ENCODE assay signal across 8 cellular contexts in the genomic region with DNA sequence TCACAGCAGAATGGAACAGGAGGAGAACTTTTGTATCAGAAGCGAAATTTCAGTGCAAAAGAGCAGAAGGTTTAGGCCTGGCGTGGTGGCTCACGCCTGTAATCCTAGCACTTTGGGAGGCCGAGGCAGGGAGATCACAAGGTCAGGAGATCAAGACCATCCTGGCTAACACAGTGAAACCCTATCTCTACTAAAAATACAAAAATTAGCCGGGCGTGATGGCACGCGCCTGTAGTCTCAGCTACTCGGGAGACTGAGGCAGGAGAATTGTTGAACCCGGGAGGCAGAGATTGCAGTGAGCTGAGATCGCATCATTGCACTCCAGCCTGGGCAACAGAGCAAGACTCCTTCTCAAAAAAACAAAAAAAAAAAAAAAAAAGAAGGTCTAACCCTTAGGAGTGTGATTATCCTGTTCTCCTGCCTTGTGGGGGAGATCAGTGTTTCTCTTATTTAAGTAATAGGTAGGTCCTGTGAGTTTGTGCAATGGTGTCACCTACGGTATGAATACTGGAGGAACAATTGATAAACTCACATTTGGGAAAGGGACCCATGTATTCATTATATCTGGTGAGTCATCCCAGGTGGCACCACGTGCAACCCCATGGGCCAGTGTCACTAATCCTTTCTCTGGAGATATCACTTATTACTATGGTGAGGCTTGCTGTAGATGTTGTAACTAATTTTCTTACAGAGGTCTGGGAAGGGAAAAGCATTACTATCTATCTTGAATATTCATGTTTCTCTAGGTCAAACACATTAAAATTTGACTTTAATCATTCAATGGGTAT. TPM values are rescaled to one million over a fixed set of nuclear protein-coding genes. Genes with fewer than 3 reads are reported as not detected.
DNase-seq lines count a peak whose midpoint lies in the region; ATAC-seq, FAIRE-seq and TF ChIP-seq lines count a peak whose summit lies in the region.
"Not testable (repeated sequence)": the region's sequence is repeated elsewhere in the genome, so short reads cannot be mapped to it uniquely, and the experiment has no call there.

No MANE protein-coding gene starts in this region.

- H3K9ac ChIP-seq in GM12878 (ENCODE audit: control insufficient read depth, insufficient read depth, low read length), result not testable (repeated sequence)

- not testable (repeated sequence) for FAIRE-seq in GM12878 (lab: Jason Lieb, UNC)

- peak overlapping the region; percentile 82 to 90 (median 88) for H3K4me3 Mint-ChIP-seq in CD4-positive, CD25-positive, alpha-beta regulatory T cell
- peak overlapping the region; percentile 84 for H3K4me3 Mint-ChIP-seq in activated CD4-positive, alpha-beta T cell treated with anti-CD3 and anti-CD28 coated beads for 36 hours
- peak overlapping the region; percentile 73 for H3K4me3 Mint-ChIP-seq in activated CD8-positive, alpha-beta memory T cell treated with anti-CD3 and anti-CD28 coated beads, Interleukin-2, amount 10 ng/mL, durations not matched to agents 7 days and 5 days
- H3K4me3 Mint-ChIP-seq in activated naive CD4-positive, alpha-beta T cell treated with anti-CD3 and anti-CD28 coated beads for 36 hours, result peak overlapping the region; percentile 67
- peak overlapping the region; percentile 73 to 87 (median 80) for H3K4me3 Mint-ChIP-seq in naive thymus-derived CD8-positive, alpha-beta T cell
- H3K4me3 Mint-ChIP-seq in stimulated activated memory B cell treated with anti-CD40 and anti-IgM and Interleukin-4, amounts not matched to agents 10 μg/mL and 1 μg/mL and 100 μg/mL, for 72 hours, result not testable (repeated sequence)

- SMC1A ChIA-PET in GM12878 (lab: Charles Lee; ENCODE audit: uncharacterized antibody, unreplicated experiment), result interaction anchor here (1.8 to 7.8 kb wide), 2 partner anchors 10 to 34 kb away, joined by 5 to 103 read pairs; no protein-coding TSS in a partner anchor

- ATAC-seq in CD4-positive, CD25-positive, alpha-beta regulatory T cell (ENCODE audit: low read depth in 2 of 2), result peak in 1 of 2 donors; percentile 22
- peak; percentile 9 for ATAC-seq in activated CD4-positive, alpha-beta T cell treated with anti-CD3 and anti-CD28 coated beads for 36 hours
- peak; percentile 12 for ATAC-seq in activated CD8-positive, alpha-beta memory T cell treated with anti-CD3 and anti-CD28 coated beads, Interleukin-2, amount 10 ng/mL, durations not matched to agents 7 days and 5 days
- peak; percentile 12; the same call in 1 of the 3 replicates for ATAC-seq in GM12878
- not testable (repeated sequence) for ATAC-seq in naive thymus-derived CD8-positive, alpha-beta T cell; stimulated activated memory B cell treated with anti-CD40 and anti-IgM and Interleukin-4, amounts not matched to agents 10 μg/mL and 1 μg/mL and 100 μg/mL, for 72 hours

- H3K4me3 ChIP-seq in CD4-positive, CD25-positive, alpha-beta regulatory T cell (ENCODE audit: low read depth, low read length), result peak overlapping the region; percentile 90
- H3K4me3 ChIP-seq in GM12878, result not testable (repeated sequence)

- not testable (repeated sequence) for H3K9me3 Mint-ChIP-seq in CD4-positive, CD25-positive, alpha-beta regulatory T cell; activated CD4-positive, alpha-beta T cell treated with anti-CD3 and anti-CD28 coated beads for 36 hours (ENCODE audit: low read depth); activated CD8-positive, alpha-beta memory T cell treated with anti-CD3 and anti-CD28 coated beads, Interleukin-2, amount 10 ng/mL, durations not matched to agents 7 days and 5 days (ENCODE audit: low read depth); activated naive CD4-positive, alpha-beta T cell treated with anti-CD3 and anti-CD28 coated beads for 36 hours; naive thymus-derived CD8-positive, alpha-beta T cell; stimulated activated memory B cell treated with anti-CD40 and anti-IgM and Interleukin-4, amounts not matched to agents 10 μg/mL and 1 μg/mL and 100 μg/mL, for 72 hours

- POLR2A ChIA-PET in activated CD4-positive, alpha-beta T cell treated with anti-CD3 and anti-CD28 coated beads for 36 hours (lab: Charles Lee); GM12878 (lab: Charles Lee): not testable (repeated sequence)
- POLR2A ChIA-PET in naive thymus-derived CD8-positive, alpha-beta T cell (lab: Charles Lee), result interaction anchor here (0.6 to 20.6 kb wide), 5 partner anchors 7 to 438 kb away, joined by 4 to 879 read pairs (median 91); no protein-coding TSS in a partner anchor

- H4K20me1 ChIP-seq in GM12878 (ENCODE audit: control insufficient read depth, insufficient read depth), result not testable (repeated sequence)

- not testable (repeated sequence) for TF ChIP-seq RAD21 in GM12878 (IDR thresholded peaks at IDR 0.05; ENCODE audit: insufficient read depth, low read depth, low read length)

- not testable (repeated sequence) for TF ChIP-seq EP300 in GM12878 (IDR thresholded peaks at IDR 0.05; ENCODE audit: borderline replicate concordance in 1 of 2, control insufficient read depth in 1 of 2, low read depth in 2 of 2, low read length in 2 of 2)

- DNase-seq in CD4-positive, CD25-positive, alpha-beta regulatory T cell; GM12878 (ENCODE audit: low read depth, low spot score); naive thymus-derived CD8-positive, alpha-beta T cell: not testable (repeated sequence)
- DNase-seq in OCI-M1 (lab: John Stamatoyannopoulos, UW), result peak; percentile 15
- DNase-seq in activated CD4-positive, alpha-beta T cell treated with anti-CD3 and anti-CD28 coated beads for 36 hours, result peak; percentile 54
- DNase-seq in activated CD8-positive, alpha-beta memory T cell treated with anti-CD3 and anti-CD28 coated beads, Interleukin-2, amount 10 ng/mL, durations not matched to agents 7 days and 5 days, result peak; percentile 63
- peak; percentile 64 for DNase-seq in activated naive CD4-positive, alpha-beta T cell treated with anti-CD3 and anti-CD28 coated beads for 36 hours

- not testable (repeated sequence) for H3K79me2 ChIP-seq in GM12878 (ENCODE audit: control insufficient read depth, insufficient read depth, low read length)

- not testable (repeated sequence) for H3K4me2 ChIP-seq in GM12878 (ENCODE audit: control insufficient read depth, insufficient read depth)

- peaks cover 100% of the 10 kb centered on the region for H3K4me1 ChIP-seq in CD4-positive, CD25-positive, alpha-beta regulatory T cell (ENCODE audit: control insufficient read depth, insufficient read depth, low read length, poor library complexity, severe bottlenecking)
- peaks cover 17% of the 10 kb centered on the region for H3K4me1 ChIP-seq in GM12878 (ENCODE audit: control insufficient read depth, insufficient read depth, low read length)

- CTCF ChIA-PET in activated CD4-positive, alpha-beta T cell treated with anti-CD3 and anti-CD28 coated beads for 36 hours (lab: Charles Lee), result interaction anchor here (2.7 kb wide), 1 partner anchor 11 kb away, joined by 16 read pairs; no protein-coding TSS in a partner anchor
- CTCF ChIA-PET in activated CD8-positive, alpha-beta memory T cell treated with anti-CD3 and anti-CD28 coated beads, Interleukin-2, amount 10 ng/mL, durations not matched to agents 7 days and 5 days (lab: Charles Lee), result interaction anchor here (4.2 kb wide), 1 partner anchor 8 kb away, joined by 17 read pairs; no protein-coding TSS in a partner anchor
- CTCF ChIA-PET in activated naive CD4-positive, alpha-beta T cell treated with anti-CD3 and anti-CD28 coated beads for 36 hours (lab: Charles Lee), result interaction anchor here (3.1 to 4.3 kb wide), 2 partner anchors 12 kb away, joined by 18 to 29 read pairs; no protein-coding TSS in a partner anchor
- CTCF ChIA-PET in GM12878 (lab: Yijun Ruan, JAX), result not testable (repeated sequence)

- not testable (repeated sequence) for TF ChIP-seq POLR2A in GM12878 (IDR thresholded peaks at IDR 0.05; ENCODE audit: low read depth, low read length)

- RAD21 ChIA-PET in GM12878 (lab: Charles Lee; ENCODE audit: unreplicated experiment), result not testable (repeated sequence)

- intact Hi-C loops in activated CD4-positive, alpha-beta T cell treated with anti-CD3 and anti-CD28 coated beads for 36 hours (cut with DNase I, micrococcal nuclease); activated naive CD4-positive, alpha-beta T cell treated with anti-CD3 and anti-CD28 coated beads for 36 hours (cut with micrococcal nuclease); GM12878 (cut with micrococcal nuclease; ENCODE audit: unreplicated experiment): not testable (repeated sequence)

- BruUV-seq in GM12878 (replicated peaks; lab: Mats Ljungman, UMichigan), result not testable (repeated sequence)

- peak overlapping the region; percentile 99 for H3K27ac ChIP-seq in CD4-positive, CD25-positive, alpha-beta regulatory T cell (ENCODE audit: insufficient read depth, low read length, poor library complexity, severe bottlenecking)
- not testable (repeated sequence) for H3K27ac ChIP-seq in GM12878 (ENCODE audit: control insufficient read depth, insufficient read depth)

- H3K4me1 Mint-ChIP-seq in CD4-positive, CD25-positive, alpha-beta regulatory T cell, result peaks cover 43 to 98% (median 88%) of the 10 kb centered on the region in 4 donors
- H3K4me1 Mint-ChIP-seq in activated CD4-positive, alpha-beta T cell treated with anti-CD3 and anti-CD28 coated beads for 36 hours, result peaks cover 95% of the 10 kb centered on the region
- peaks cover 96% of the 10 kb centered on the region for H3K4me1 Mint-ChIP-seq in activated CD8-positive, alpha-beta memory T cell treated with anti-CD3 and anti-CD28 coated beads, Interleukin-2, amount 10 ng/mL, durations not matched to agents 7 days and 5 days
- peaks cover 90% of the 10 kb centered on the region for H3K4me1 Mint-ChIP-seq in activated naive CD4-positive, alpha-beta T cell treated with anti-CD3 and anti-CD28 coated beads for 36 hours (ENCODE audit: low read depth)
- peaks cover 58 to 100% (median 97%) of the 10 kb centered on the region in 4 donors for H3K4me1 Mint-ChIP-seq in naive thymus-derived CD8-positive, alpha-beta T cell
- peaks cover 63% of the 10 kb centered on the region for H3K4me1 Mint-ChIP-seq in stimulated activated memory B cell treated with anti-CD40 and anti-IgM and Interleukin-4, amounts not matched to agents 10 μg/mL and 1 μg/mL and 100 μg/mL, for 72 hours

- not testable (repeated sequence) for H3K9me3 ChIP-seq in CD4-positive, CD25-positive, alpha-beta regulatory T cell (ENCODE audit: control insufficient read depth in 2 of 2, low read length in 2 of 2); GM12878 (replicated peaks; ENCODE audit: control insufficient read depth, insufficient read depth, low read length)

- H3K36me3 ChIP-seq in CD4-positive, CD25-positive, alpha-beta regulatory T cell (ENCODE audit: control insufficient read depth, insufficient read depth, low read length), result peaks cover 92% of the 10 kb centered on the region
- peaks cover 5 to 23% of the 10 kb centered on the region in 2 experiments for H3K36me3 ChIP-seq in GM12878 (ENCODE audit: control insufficient read depth in 2 of 2, insufficient read depth in 2 of 2, low read length in 1 of 2)

- not testable (repeated sequence) for H2AFZ ChIP-seq in GM12878 (ENCODE audit: control insufficient read depth, low read depth, low read length)

- H3K27me3 ChIP-seq in CD4-positive, CD25-positive, alpha-beta regulatory T cell (ENCODE audit: control insufficient read depth, insufficient read depth, low read length); GM12878 (replicated peaks in 1 of 2; ENCODE audit: control insufficient read depth in 2 of 2, insufficient read depth in 2 of 2, low read length in 1 of 2): not testable (repeated sequence)

- H3K27me3 Mint-ChIP-seq in CD4-positive, CD25-positive, alpha-beta regulatory T cell; activated CD4-positive, alpha-beta T cell treated with anti-CD3 and anti-CD28 coated beads for 36 hours; activated CD8-positive, alpha-beta memory T cell treated with anti-CD3 and anti-CD28 coated beads, Interleukin-2, amount 10 ng/mL, durations not matched to agents 7 days and 5 days; activated naive CD4-positive, alpha-beta T cell treated with anti-CD3 and anti-CD28 coated beads for 36 hours (ENCODE audit: low read depth); naive thymus-derived CD8-positive, alpha-beta T cell; stimulated activated memory B cell treated with anti-CD40 and anti-IgM and Interleukin-4, amounts not matched to agents 10 μg/mL and 1 μg/mL and 100 μg/mL, for 72 hours: not testable (repeated sequence)

- peaks cover 94% of the 10 kb centered on the region for H3K36me3 Mint-ChIP-seq in CD4-positive, CD25-positive, alpha-beta regulatory T cell
- H3K36me3 Mint-ChIP-seq in activated CD4-positive, alpha-beta T cell treated with anti-CD3 and anti-CD28 coated beads for 36 hours (ENCODE audit: low read depth), result peaks cover 96% of the 10 kb centered on the region
- H3K36me3 Mint-ChIP-seq in activated CD8-positive, alpha-beta memory T cell treated with anti-CD3 and anti-CD28 coated beads, Interleukin-2, amount 10 ng/mL, durations not matched to agents 7 days and 5 days, result peaks cover 95% of the 10 kb centered on the region
- peaks cover 96% of the 10 kb centered on the region for H3K36me3 Mint-ChIP-seq in activated naive CD4-positive, alpha-beta T cell treated with anti-CD3 and anti-CD28 coated beads for 36 hours (ENCODE audit: low read depth)
- H3K36me3 Mint-ChIP-seq in naive thymus-derived CD8-positive, alpha-beta T cell, result peaks cover 33 to 99% (median 78%) of the 10 kb centered on the region in 3 donors
- peaks cover 24% of the 10 kb centered on the region for H3K36me3 Mint-ChIP-seq in stimulated activated memory B cell treated with anti-CD40 and anti-IgM and Interleukin-4, amounts not matched to agents 10 μg/mL and 1 μg/mL and 100 μg/mL, for 72 hours

- in situ Hi-C loops in GM12878 (cut with MboI), result not testable (repeated sequence)

- 96% methylated on average over 13 of the region's 13 CpGs for WGBS in GM12878 (ENCODE audit: insufficient coverage, insufficient replicate concordance, low lambda C conversion rate, missing lambda C conversion rate)

- TF ChIP-seq CTCF in GM12878 (IDR thresholded peaks at IDR 0.05 in 2 of 3, conservative IDR thresholded peaks at IDR 0.05 in 1 of 3; ENCODE audit: control insufficient read depth in 2 of 3, extremely low read depth in 1 of 3, insufficient read depth in 1 of 3, low read depth in 3 of 3, low read length in 3 of 3), result not testable (repeated sequence)

- peak overlapping the region; percentile 96 to 100 (median 99) for H3K27ac Mint-ChIP-seq in CD4-positive, CD25-positive, alpha-beta regulatory T cell
- peak overlapping the region; percentile 99 for H3K27ac Mint-ChIP-seq in activated CD4-positive, alpha-beta T cell treated with anti-CD3 and anti-CD28 coated beads for 36 hours
- H3K27ac Mint-ChIP-seq in activated CD8-positive, alpha-beta memory T cell treated with anti-CD3 and anti-CD28 coated beads, Interleukin-2, amount 10 ng/mL, durations not matched to agents 7 days and 5 days, result peak overlapping the region; percentile 99
- peak overlapping the region; percentile 98 for H3K27ac Mint-ChIP-seq in activated naive CD4-positive, alpha-beta T cell treated with anti-CD3 and anti-CD28 coated beads for 36 hours
- peak overlapping the region; percentile 94 to 100 (median 97) for H3K27ac Mint-ChIP-seq in naive thymus-derived CD8-positive, alpha-beta T cell
- peak overlapping the region; percentile 69 for H3K27ac Mint-ChIP-seq in stimulated activated memory B cell treated with anti-CD40 and anti-IgM and Interleukin-4, amounts not matched to agents 10 μg/mL and 1 μg/mL and 100 μg/mL, for 72 hours

RNA-seq across cellular contexts. Expression of a gene that starts 45.3 kb away (rescaled TPM):
- 81.8 TPM for total RNA-seq in CD4-positive, CD25-positive, alpha-beta regulatory T cell
- polyA plus RNA-seq in CD4-positive, CD25-positive, alpha-beta regulatory T cell, result 100 to 1,000 TPM; 630 to 720 (median 697) TPM
- total RNA-seq in activated CD4-positive, alpha-beta T cell treated with anti-CD3 and anti-CD28 coated beads for 36 hours, result 100 to 1,000 TPM; 265 to 302 TPM
- 100 to 1,000 TPM; 115 to 185 TPM for total RNA-seq in activated CD8-positive, alpha-beta memory T cell treated with anti-CD3 and anti-CD28 coated beads, Interleukin-2, amount 10 ng/mL, durations not matched to agents 7 days and 5 days
- total RNA-seq in activated naive CD4-positive, alpha-beta T cell treated with anti-CD3 and anti-CD28 coated beads for 36 hours, result 100 to 1,000 TPM; 219 to 226 TPM
- 77.8 and 78.3 TPM in 2 replicates for total RNA-seq in GM12878 (2013; cell fraction: nucleolus; rRNA removed)
- 248 and 269 TPM in 2 replicates for total RNA-seq in GM12878 (2014; rRNA removed)
- total RNA-seq in GM12878 (2014; rRNA removed; fragmentation: Illumina TruSeq; extraction: Trizol), result 210 and 218 TPM in 2 replicates
- 161 and 169 TPM in 2 replicates for total RNA-seq in GM12878 (2021)
- polyA plus RNA-seq in GM12878 (2011; ENCODE audit: low read depth), result 154 TPM
- polyA plus RNA-seq in GM12878 (2011; rRNA removed), result 302 and 306 TPM in 2 replicates
- polyA plus RNA-seq in GM12878 (2011; cell fraction: cytosol; rRNA removed), result 434 and 580 TPM in 2 replicates
- polyA plus RNA-seq in GM12878 (2011; cell fraction: nucleus; rRNA removed), result 112 and 139 TPM in 2 replicates
- 237 and 253 TPM in 2 replicates for polyA plus RNA-seq in GM12878 (2012)
- 306 and 315 TPM in 2 replicates for polyA plus RNA-seq in GM12878 (2014; fragmentation: Illumina TruSeq; extraction: Trizol)
- 100 to 1,000 TPM; 711 to 920 TPM for polyA plus RNA-seq in GM12878 (2014; fragmentation: Nextera tagmentation; extraction: Ambion mirVana)
- 294 and 324 TPM in 2 replicates for polyA plus RNA-seq in GM12878 (2014; rRNA removed)
- polyA plus RNA-seq in GM12878 (2016; fragmentation: Nextera tagmentation; extraction: Ambion mirVana), result 100 to 1,000 TPM; 604 to 609 TPM
- polyA minus RNA-seq in GM12878 (2011; rRNA and poly(A)+ RNA removed), result 104 and 162 TPM in 2 replicates
- 33.4 and 47.1 TPM in 2 replicates for polyA minus RNA-seq in GM12878 (2011; cell fraction: cytosol; rRNA and poly(A)+ RNA removed)
- 42.2 and 59.7 TPM in 2 replicates for polyA minus RNA-seq in GM12878 (2011; cell fraction: nucleus; rRNA and poly(A)+ RNA removed)
- total RNA-seq in naive thymus-derived CD8-positive, alpha-beta T cell, result 100 to 1,000 TPM; 120 to 122 TPM
- 100 to 1,000 TPM; 610 to 660 (median 642) TPM for polyA plus RNA-seq in naive thymus-derived CD8-positive, alpha-beta T cell

RNA-seq across cellular contexts. Expression of a gene that starts 54.3 kb away (rescaled TPM):
- 10.1 TPM for total RNA-seq in CD4-positive, CD25-positive, alpha-beta regulatory T cell
- 10 to 100 TPM; 10.2 to 13.4 (median 11.1) TPM for polyA plus RNA-seq in CD4-positive, CD25-positive, alpha-beta regulatory T cell
- total RNA-seq in activated CD4-positive, alpha-beta T cell treated with anti-CD3 and anti-CD28 coated beads for 36 hours, result 10 to 100 TPM in 1 of 2 experiments, 1 to 10 TPM in 1; 8.3 to 10.5 TPM
- total RNA-seq in activated CD8-positive, alpha-beta memory T cell treated with anti-CD3 and anti-CD28 coated beads, Interleukin-2, amount 10 ng/mL, durations not matched to agents 7 days and 5 days, result 10 to 100 TPM; 11.8 to 13.8 TPM
- total RNA-seq in activated naive CD4-positive, alpha-beta T cell treated with anti-CD3 and anti-CD28 coated beads for 36 hours, result 10 to 100 TPM; 11.1 to 11.9 TPM
- total RNA-seq in GM12878 (2013; cell fraction: nucleolus; rRNA removed), result 21.4 and 23.0 TPM in 2 replicates
- total RNA-seq in GM12878 (2014; rRNA removed), result 4.7 and 5.6 TPM in 2 replicates
- 4.7 and 5.4 TPM in 2 replicates for total RNA-seq in GM12878 (2014; rRNA removed; fragmentation: Illumina TruSeq; extraction: Trizol)
- total RNA-seq in GM12878 (2021), result 10.2 and 15.1 TPM in 2 replicates
- 10.5 TPM for polyA plus RNA-seq in GM12878 (2011; ENCODE audit: low read depth)
- polyA plus RNA-seq in GM12878 (2011; rRNA removed), result 17.4 and 28.7 TPM in 2 replicates
- polyA plus RNA-seq in GM12878 (2011; cell fraction: cytosol; rRNA removed), result 33.7 and 34.0 TPM in 2 replicates
- 19.1 and 31.7 TPM in 2 replicates for polyA plus RNA-seq in GM12878 (2011; cell fraction: nucleus; rRNA removed)
- polyA plus RNA-seq in GM12878 (2012), result 10.8 and 15.4 TPM in 2 replicates
- 10.6 and 12.9 TPM in 2 replicates for polyA plus RNA-seq in GM12878 (2014; fragmentation: Illumina TruSeq; extraction: Trizol)
- 1 to 10 TPM; 7.7 to 7.9 TPM for polyA plus RNA-seq in GM12878 (2014; fragmentation: Nextera tagmentation; extraction: Ambion mirVana)
- 10.5 and 11.5 TPM in 2 replicates for polyA plus RNA-seq in GM12878 (2014; rRNA removed)
- 10 to 100 TPM; 12.6 to 14.3 TPM for polyA plus RNA-seq in GM12878 (2016; fragmentation: Nextera tagmentation; extraction: Ambion mirVana)
- polyA minus RNA-seq in GM12878 (2011; rRNA and poly(A)+ RNA removed), result 25.3 and 34.6 TPM in 2 replicates
- 6.5 and 7.5 TPM in 2 replicates for polyA minus RNA-seq in GM12878 (2011; cell fraction: cytosol; rRNA and poly(A)+ RNA removed)
- 11.6 and 12.0 TPM in 2 replicates for polyA minus RNA-seq in GM12878 (2011; cell fraction: nucleus; rRNA and poly(A)+ RNA removed)
- 10 to 100 TPM; 22.2 to 22.6 TPM for total RNA-seq in naive thymus-derived CD8-positive, alpha-beta T cell
- polyA plus RNA-seq in naive thymus-derived CD8-positive, alpha-beta T cell, result 10 to 100 TPM in 2 of 3 donors, 1 to 10 TPM in 1; 8.7 to 11.9 (median 11.1) TPM
